ENCODE assay signal across 26 cellular contexts in the genomic region with DNA sequence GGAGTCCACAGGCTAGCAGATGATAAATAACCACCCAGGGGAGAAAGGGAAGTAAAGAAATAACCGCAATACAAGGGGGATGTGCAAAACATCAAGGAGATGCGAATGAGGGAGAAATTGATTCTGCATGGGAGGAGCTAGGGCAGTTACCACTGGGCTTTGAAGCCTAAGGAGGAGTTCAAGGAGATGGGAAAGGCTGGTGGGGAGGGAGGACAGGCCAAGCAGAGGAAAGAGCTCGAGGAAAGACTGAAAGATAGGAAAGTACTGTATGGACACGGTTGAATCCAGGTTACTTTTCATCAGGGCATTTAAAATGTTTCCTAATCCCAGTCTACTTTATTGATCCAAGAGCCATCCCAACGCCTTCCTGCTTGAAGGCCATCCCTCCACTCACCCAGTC. TPM values are rescaled to one million over a fixed set of nuclear protein-coding genes. Genes with fewer than 3 reads are reported as not detected.
DNase-seq lines count a peak whose midpoint lies in the region; ATAC-seq, FAIRE-seq and TF ChIP-seq lines count a peak whose summit lies in the region.
"Had no signal": no experiment of that assay in that cellular context is flagged by ENCODE, and none has a peak within 500 bp of the region (broad histone marks: within the 10 kb centered on the region; RNA-seq: fewer than 3 reads in every experiment).

No MANE protein-coding gene starts in this region.

- H4K20me1 ChIP-seq in BLaER1 treated with 17β-estradiol and CSF1 and Interleukin-3, amounts not matched to agents 10 nM and 100 nM = peaks cover 0 to 9% (median 0%) of the 10 kb centered on the region in 11 experiments; a peak in 4 of 22 replicates
- no peaks in the 10 kb centered on the region for H4K20me1 ChIP-seq in keratinocyte (ENCODE audit: control insufficient read depth, extremely low read depth, insufficient read depth, low read length)

- H3K27me3 ChIP-seq in BLaER1 treated with 17β-estradiol and CSF1 and Interleukin-3, amounts not matched to agents 10 nM and 100 nM = peaks cover 28 to 43% (median 32%) of the 10 kb centered on the region in 11 experiments
- H3K27me3 ChIP-seq in Panc1 (ENCODE audit: control insufficient read depth, insufficient read depth, low read length) (no peaks in the 10 kb centered on the region), keratinocyte (ENCODE audit: control insufficient read depth, extremely low read depth, insufficient read depth, low read length) (no peaks in the 10 kb centered on the region), suprapubic skin (peaks cover 5% of the 10 kb centered on the region)
- H3K27me3 ChIP-seq: gastroesophageal sphincter had no signal

- H3K9me3 ChIP-seq in BLaER1 treated with 17β-estradiol and CSF1 and Interleukin-3, amounts not matched to agents 10 nM and 100 nM (replicated peaks in 1 of 11) = no peaks in the 10 kb centered on the region
- H3K9me3 ChIP-seq in Panc1 (ENCODE audit: control insufficient read depth, insufficient read depth, low read depth, low read length) (no peaks in the 10 kb centered on the region), keratinocyte (ENCODE audit: control insufficient read depth, low read depth, low read length) (no peaks in the 10 kb centered on the region), suprapubic skin (no peaks in the 10 kb centered on the region)
- H3K9me3 ChIP-seq: body of pancreas, esophagus muscularis mucosa, gastroesophageal sphincter, prostate gland, stomach had no signal

- no peaks in the 10 kb centered on the region for H3K9me3 Mint-ChIP-seq in chondrocyte (ENCODE audit: low read depth)

- no peak for TF ChIP-seq POLR2A in suprapubic skin (IDR thresholded peaks at IDR 0.05)

- H3K4me2 ChIP-seq in BLaER1 treated with 17β-estradiol and CSF1 and Interleukin-3, amounts not matched to agents 10 nM and 100 nM = peak overlapping the region in 8 of 11 experiments; percentile 4 to 40 (median 26); a peak in 16 of 22 replicates
- peak overlapping the region; percentile 89 for H3K4me2 ChIP-seq in keratinocyte (ENCODE audit: control insufficient read depth, extremely low read depth, insufficient read depth, low read depth, low read length)
- H3K4me2 ChIP-seq: KMS-11 had no signal

- peaks cover 11% of the 10 kb centered on the region for H3K4me1 Mint-ChIP-seq in chondrocyte (ENCODE audit: low read depth)

- H3K27ac ChIP-seq in BLaER1 treated with 17β-estradiol and CSF1 and Interleukin-3, amounts not matched to agents 10 nM and 100 nM = no peak overlapping the region
- H3K27ac ChIP-seq in Panc1 (ENCODE audit: low read length) (peak overlapping the region; percentile 98), keratinocyte (ENCODE audit: control insufficient read depth, insufficient read depth, low read length) (no peak overlapping the region), suprapubic skin (no peak overlapping the region)
- H3K27ac ChIP-seq: esophagus muscularis mucosa, gastroesophageal sphincter, KMS-11 had no signal

- no TSS peak for BruUV-seq in Panc1 (replicated peaks; lab: Mats Ljungman, UMichigan)

- POLR2A ChIA-PET in Panc1 (lab: Charles Lee) = no interaction called here

- ATAC-seq in Panc1 (no peak), HG03460 (IDR thresholded peaks at IDR 0.05; ENCODE audit: unreplicated experiment) (no peak)
- ATAC-seq: activated CD4-positive, alpha-beta T cell treated with anti-CD3 and anti-CD28 coated beads for 36 hours; body of pancreas; gastroesophageal sphincter had no signal

- peak; percentile 41 for FAIRE-seq in keratinocyte (lab: Jason Lieb, UNC)
- FAIRE-seq: colon had no signal

- no peak overlapping the region for H3K4me3 Mint-ChIP-seq in chondrocyte (ENCODE audit: unreplicated experiment)
- H3K4me3 Mint-ChIP-seq: activated CD4-positive, alpha-beta T cell treated with anti-CD3 and anti-CD28 coated beads for 36 hours had no signal

- H3K9me1 ChIP-seq in keratinocyte (ENCODE audit: control insufficient read depth, extremely low read depth, insufficient read depth, low read length) = peaks cover 10% of the 10 kb centered on the region

- H3K4me3 ChIP-seq in BLaER1 treated with 17β-estradiol and CSF1 and Interleukin-3, amounts not matched to agents 10 nM and 100 nM = no peak overlapping the region
- peak overlapping the region; percentile 1 to 85; a peak in 3 of 4 replicates for H3K4me3 ChIP-seq in Panc1 (ENCODE audit: low read depth in 2 of 2, low read length in 2 of 2)
- H3K4me3 ChIP-seq in keratinocyte (ENCODE audit: control insufficient read depth in 2 of 3, extremely low read depth in 1 of 3, insufficient read depth in 2 of 3, low read depth in 1 of 3, low read length in 3 of 3) = peak overlapping the region in 1 of 3 experiments; percentile 80
- H3K4me3 ChIP-seq in suprapubic skin = no peak overlapping the region
- H3K4me3 ChIP-seq: body of pancreas, esophagus muscularis mucosa, gastroesophageal sphincter, stomach had no signal

- TF ChIP-seq CTCF in Panc1 (IDR thresholded peaks at IDR 0.05) (no peak), keratinocyte (optimal IDR thresholded peaks at IDR 0.05 in 1 of 3, IDR thresholded peaks at IDR 0.05 in 1 of 3, conservative IDR thresholded peaks at IDR 0.05 in 1 of 3; ENCODE audit: extremely low read depth in 1 of 3, insufficient read depth in 2 of 3, low read length in 3 of 3) (no peak), chondrocyte (IDR thresholded peaks at IDR 0.05) (no peak), suprapubic skin (IDR thresholded peaks at IDR 0.05) (no peak)

- dilution Hi-C loops in keratinocyte (cut with MboI; ENCODE audit: extremely low pct_ligation_motif_present, low sequenced_read_pairs) = no loop called here

- H3K36me3 Mint-ChIP-seq in chondrocyte (ENCODE audit: low read depth) = no peaks in the 10 kb centered on the region
- H3K36me3 Mint-ChIP-seq: CD4-positive, alpha-beta memory T cell had no signal

- intact Hi-C loops in Panc1 (cut with micrococcal nuclease; ENCODE audit: unreplicated experiment) = loop anchor here (5.0 to 10.0 kb wide), 2 partner anchors 177 to 324 kb away; no protein-coding TSS in a partner anchor

- H3K36me3 ChIP-seq in BLaER1 treated with 17β-estradiol and CSF1 and Interleukin-3, amounts not matched to agents 10 nM and 100 nM = no peaks in the 10 kb centered on the region
- H3K36me3 ChIP-seq in Panc1 (ENCODE audit: control insufficient read depth, insufficient read depth, low read length) = no peaks in the 10 kb centered on the region
- peaks cover 8 to 45% of the 10 kb centered on the region in 2 experiments for H3K36me3 ChIP-seq in keratinocyte (ENCODE audit: control insufficient read depth in 2 of 2, extremely low read depth in 1 of 2, insufficient read depth in 2 of 2, low read length in 2 of 2)
- H3K36me3 ChIP-seq in suprapubic skin = no peaks in the 10 kb centered on the region
- H3K36me3 ChIP-seq: esophagus muscularis mucosa, gastroesophageal sphincter, prostate gland, stomach had no signal

- H3K27ac Mint-ChIP-seq in chondrocyte (ENCODE audit: unreplicated experiment) = no peak overlapping the region
- H3K27ac Mint-ChIP-seq: activated CD4-positive, alpha-beta T cell treated with anti-CD3 and anti-CD28 coated beads for 36 hours; CD4-positive, alpha-beta memory T cell had no signal

- H2AFZ ChIP-seq in keratinocyte (ENCODE audit: control insufficient read depth, low read length) = no peak overlapping the region

- TF ChIP-seq EP300 in suprapubic skin (IDR thresholded peaks at IDR 0.05) = no peak

- H3K79me2 ChIP-seq in keratinocyte (ENCODE audit: control insufficient read depth, insufficient read depth, low read length) = peaks cover 72% of the 10 kb centered on the region

- peak; percentile 47 for DNase-seq in KBM-7
- no peak for DNase-seq in Panc1 (ENCODE audit: low read depth, low spot score)
- DNase-seq in keratinocyte (ENCODE audit: low read depth, low spot score) = no peak
- no peak for DNase-seq in chondrocyte (ENCODE audit: low spot score)
- no peak for DNase-seq in suprapubic skin (ENCODE audit: low spot score in 2 of 2)
- DNase-seq in NCI-H2029 (lab: John Stamatoyannopoulos, UW) = no peak
- DNase-seq: activated CD4-positive, alpha-beta T cell treated with anti-CD3 and anti-CD28 coated beads for 36 hours; activated CD8-positive, alpha-beta memory T cell treated with anti-CD3 and anti-CD28 coated beads for 24 hours; activated gamma-delta T cell; activated T-cell treated with anti-CD3 and anti-CD28 coated beads, Interleukin-2, amount 50 U/mL, for 1 hour; body of pancreas; CD4-positive, alpha-beta memory T cell; effector memory CD4-positive, alpha-beta T cell; NCI-H1092; NCI-H187; NCI-H69; stomach; T-helper 2 cell; trophoblast cell had no signal

- CTCF ChIA-PET in Panc1 (lab: Charles Lee) = interaction anchor here (0.7 kb wide), 1 partner anchor 182 kb away, joined by 3 read pairs; no protein-coding TSS in a partner anchor

- peaks cover 4 to 35% (median 27%) of the 10 kb centered on the region in 10 experiments; a peak in 18 of 20 replicates for H3K4me1 ChIP-seq in BLaER1 treated with 17β-estradiol and CSF1 and Interleukin-3, amounts not matched to agents 10 nM and 100 nM
- H3K4me1 ChIP-seq in Panc1 (ENCODE audit: control insufficient read depth, insufficient read depth, low read length) (peaks cover 60% of the 10 kb centered on the region), keratinocyte (ENCODE audit: control insufficient read depth, extremely low read depth, insufficient read depth, low read length) (peaks cover 47% of the 10 kb centered on the region), suprapubic skin (peaks cover 17% of the 10 kb centered on the region)
- H3K4me1 ChIP-seq: prostate gland had no signal

- no peaks in the 10 kb centered on the region for H3K27me3 Mint-ChIP-seq in chondrocyte (ENCODE audit: low read depth)

- H3K9ac ChIP-seq in BLaER1 treated with 17β-estradiol and CSF1 and Interleukin-3, amounts not matched to agents 10 nM and 100 nM = no peak overlapping the region
- no peak overlapping the region for H3K9ac ChIP-seq in keratinocyte (ENCODE audit: control insufficient read depth, extremely low read depth, insufficient read depth, low read length)
- H3K9ac ChIP-seq: KMS-11 had no signal

- WGBS in suprapubic skin = 81% methylated on average over 5 of the region's 5 CpGs

- in situ Hi-C loops in KBM-7 (cut with MboI; ENCODE audit: low pct_unique_long_range_greater_than_20kb, low sequenced_read_pairs) = no loop called here
- in situ Hi-C loops in Panc1 (cut with HindIII; ENCODE audit: low pct_unique_long_range_greater_than_20kb, low sequenced_read_pairs) = no loop called here

RNA-seq across cellular contexts. Expression of a gene that starts 2.6 kb away (rescaled TPM):
- total RNA-seq in Panc1 (2021; ENCODE audit: unreplicated experiment) (65.4 TPM), chondrocyte (3.4 to 3.5 TPM (median 3.4 TPM) in 3 replicates), suprapubic skin (10 to 100 TPM; 16.6 to 25.3 (median 24.1) TPM)
- 51.1 TPM for polyA plus RNA-seq in Panc1 (2012; ENCODE audit: insufficient read length)
- 24.5 to 37.0 TPM (median 25.3 TPM) in 3 replicates for polyA plus RNA-seq in keratinocyte
- 17.6 TPM for polyA plus RNA-seq in keratinocyte (2011; ENCODE audit: low read depth)
- 15.4 and 18.0 TPM in 2 replicates for polyA plus RNA-seq in keratinocyte (2011; cell fraction: cytosol; rRNA removed)
- 110 and 134 TPM in 2 replicates for polyA plus RNA-seq in keratinocyte (2011; cell fraction: nucleus; rRNA removed)
- polyA plus RNA-seq in keratinocyte (2012; ENCODE audit: low replicate concordance) = 20.1 and 59.2 TPM in 2 replicates
- polyA minus RNA-seq in keratinocyte = 60.2 to 89.9 TPM (median 67.0 TPM) in 3 replicates
- 49.9 TPM for polyA minus RNA-seq in keratinocyte (2011; cell fraction: cytosol; rRNA and poly(A)+ RNA removed)
- polyA minus RNA-seq in keratinocyte (2011; cell fraction: nucleus; rRNA and poly(A)+ RNA removed) = 173 and 249 TPM in 2 replicates
- total RNA-seq: activated CD4-positive, alpha-beta T cell treated with anti-CD3 and anti-CD28 coated beads for 36 hours; CD4-positive, alpha-beta memory T cell had no signal
- polyA plus RNA-seq: CD4-positive, alpha-beta memory T cell had no signal

Comparison
In these comparisons a context has a peak if more than half of its experiments do, and no peak if none do; other contexts are left out.
1. H3K4me3 ChIP-seq: peak in Panc1 (2 of 2); none in BLaER1 treated with 17β-estradiol and CSF1 and Interleukin-3, amounts not matched to agents 10 nM and 100 nM (0 of 10) and suprapubic skin (single experiment).